ENCODE assay signal across 10 cellular contexts in genomic region chr10:79390551-79391229, GRCh38. TPM values are rescaled to one million over a fixed set of nuclear protein-coding genes. Genes with fewer than 3 reads are reported as not detected.
DNase-seq lines count a peak whose midpoint lies in the region; ATAC-seq and TF ChIP-seq lines count a peak whose summit lies in the region.
"Had no signal": no experiment of that assay in that cellular context is flagged by ENCODE, and none has a peak within 500 bp of the region (broad histone marks: within the 10 kb centered on the region; RNA-seq: fewer than 3 reads in every experiment).

No MANE protein-coding gene starts in this region.

- H3K27me3 Mint-ChIP-seq in T-helper 17 cell = no peaks in the 10 kb centered on the region
- H3K27me3 Mint-ChIP-seq in stimulated activated naive B cell treated with anti-CD40 and anti-IgM and Interleukin-4, amounts not matched to agents 10 μg/mL and 1 μg/mL and 100 μg/mL, for 72 hours = peaks cover 0 to 4% of the 10 kb centered on the region in 2 donors

- H3K9me3 Mint-ChIP-seq in stimulated activated naive B cell treated with anti-CD40 and anti-IgM and Interleukin-4, amounts not matched to agents 10 μg/mL and 1 μg/mL and 100 μg/mL, for 72 hours = no peaks in the 10 kb centered on the region

- H3K4me3 Mint-ChIP-seq in T-helper 17 cell = no peak overlapping the region
- H3K4me3 Mint-ChIP-seq in stimulated activated naive B cell treated with anti-CD40 and anti-IgM and Interleukin-4, amounts not matched to agents 10 μg/mL and 1 μg/mL and 100 μg/mL, for 72 hours = peak overlapping the region; percentile 39

- peaks cover 8% of the 10 kb centered on the region for H3K4me1 Mint-ChIP-seq in T-helper 17 cell
- H3K4me1 Mint-ChIP-seq in stimulated activated naive B cell treated with anti-CD40 and anti-IgM and Interleukin-4, amounts not matched to agents 10 μg/mL and 1 μg/mL and 100 μg/mL, for 72 hours = peaks cover 17 to 18% of the 10 kb centered on the region in 2 donors

- DNase-seq in GM13976 (ENCODE audit: low spot score) (peak; percentile 73), T-helper 17 cell (peak in 2 of 3 donors; percentile 4 to 5), left cardiac atrium (peak; percentile 33), SW480 (ENCODE audit: low spot score) (no peak), NCI-H226 (no peak), T-helper 1 cell (no peak), COR-L47 (lab: John Stamatoyannopoulos, UW) (no peak)
- DNase-seq in stimulated activated naive B cell treated with anti-CD40 and anti-IgM and Interleukin-4, amounts not matched to agents 10 μg/mL and 1 μg/mL and 100 μg/mL, for 72 hours = no peak
- DNase-seq: GM23248, midbrain had no signal

- H3K27ac Mint-ChIP-seq in T-helper 17 cell = no peak overlapping the region
- H3K27ac Mint-ChIP-seq in stimulated activated naive B cell treated with anti-CD40 and anti-IgM and Interleukin-4, amounts not matched to agents 10 μg/mL and 1 μg/mL and 100 μg/mL, for 72 hours = no peak overlapping the region

- peak; percentile 17 for TF ChIP-seq CTCF in GM13976 (IDR thresholded peaks at IDR 0.05; ENCODE audit: borderline replicate concordance, control extremely low read depth, extremely low read depth, insufficient read depth, missing control alignments)

- no peak for ATAC-seq in T-helper 17 cell
- no peak for ATAC-seq in left cardiac atrium
- peak; percentile 48 to 60 for ATAC-seq in stimulated activated naive B cell treated with anti-CD40 and anti-IgM and Interleukin-4, amounts not matched to agents 10 μg/mL and 1 μg/mL and 100 μg/mL, for 72 hours (replicated peaks)

- no peaks in the 10 kb centered on the region for H3K9me3 ChIP-seq in T-helper 17 cell (ENCODE audit: control insufficient read depth, low read length, poor library complexity, severe bottlenecking)

- intact Hi-C loops in left cardiac atrium (cut with DNase I) = no loop called here

- in situ Hi-C loops in GM13976 (cut with MboI; ENCODE audit: low sequenced_read_pairs, unreplicated experiment) = no loop called here

- H3K36me3 Mint-ChIP-seq in T-helper 17 cell (ENCODE audit: low read depth) = peaks cover 2% of the 10 kb centered on the region
- H3K36me3 Mint-ChIP-seq in stimulated activated naive B cell treated with anti-CD40 and anti-IgM and Interleukin-4, amounts not matched to agents 10 μg/mL and 1 μg/mL and 100 μg/mL, for 72 hours = peaks cover 0 to 2% of the 10 kb centered on the region in 2 donors

RNA-seq across cellular contexts. Expression of gene PPIF, which starts 43.4 kb away (rescaled TPM):
- total RNA-seq in T-helper 17 cell (10 to 100 TPM; 59.4 to 82.3 TPM), left cardiac atrium (100 to 1,000 TPM; 110 to 155 TPM)

RNA-seq across cellular contexts. Expression of gene ZCCHC24, which starts 54.7 kb away (rescaled TPM):
- total RNA-seq in T-helper 17 cell (1 to 10 TPM; 1.1 to 1.3 TPM), left cardiac atrium (10 to 100 TPM; 52.9 to 56.6 TPM)

Comparison
In these comparisons a context has a peak if more than half of its experiments do, and no peak if none do; other contexts are left out.
1. DNase-seq: peak in GM13976 (single experiment), T-helper 17 cell (2 of 3) and left cardiac atrium (single experiment); none in stimulated activated naive B cell treated with anti-CD40 and anti-IgM and Interleukin-4, amounts not matched to agents 10 μg/mL and 1 μg/mL and 100 μg/mL, for 72 hours (single experiment), SW480 (single experiment), NCI-H226 (single experiment), T-helper 1 cell (0 of 5) and COR-L47 (single experiment).
2. ATAC-seq: peak in stimulated activated naive B cell treated with anti-CD40 and anti-IgM and Interleukin-4, amounts not matched to agents 10 μg/mL and 1 μg/mL and 100 μg/mL, for 72 hours (2 of 2); none in T-helper 17 cell (single experiment) and left cardiac atrium (0 of 2).
3. RNA of gene ZCCHC24, which starts 54.7 kb away (total RNA-seq): 52.9 to 56.6 TPM in left cardiac atrium; 1.1 to 1.3 TPM in T-helper 17 cell; every median in the first group is over 10 times any median in the second.